ENCODE assay signal across 8 cellular contexts in the genomic region with DNA sequence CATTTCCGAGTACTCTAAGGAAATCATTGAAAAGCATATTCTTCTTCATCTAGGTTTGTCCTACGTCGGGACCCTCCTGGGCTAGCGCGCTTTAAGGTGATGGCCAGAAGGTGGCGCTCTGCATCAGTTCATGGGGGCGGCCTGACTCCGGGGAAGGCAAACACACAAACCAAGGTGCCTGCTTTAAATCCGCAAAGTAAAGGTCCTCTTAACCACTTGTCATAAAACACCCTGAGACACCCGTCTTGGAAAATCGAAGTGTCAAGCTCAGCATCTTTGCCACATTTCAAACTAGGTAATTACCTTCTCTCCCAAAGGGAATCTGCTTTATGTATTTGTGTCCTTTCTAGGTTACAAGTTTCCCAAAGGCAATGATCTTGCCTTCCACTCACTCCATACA. TPM values are rescaled to one million over a fixed set of nuclear protein-coding genes. Genes with fewer than 3 reads are reported as not detected.
DNase-seq lines count a peak whose midpoint lies in the region; ATAC-seq and TF ChIP-seq lines count a peak whose summit lies in the region.

No MANE protein-coding gene starts in this region.

- DNase-seq in ELR (ENCODE audit: low read depth), result peak; percentile 74
- DNase-seq in NCI-H2171 treated with DMSO at 0.1 percent for 48 hours (lab: John Stamatoyannopoulos, UW), result peak; percentile 80
- peak; percentile 11 to 57 (median 32) for DNase-seq in activated CD4-positive, CD25-positive, alpha-beta regulatory T cell (lab: John Stamatoyannopoulos, UW)
- peak; percentile 78 to 81 for DNase-seq in cardiac fibroblast (ENCODE audit: low read depth in 2 of 2)
- peak; percentile 45 to 75 for DNase-seq in left colon
- DNase-seq in stimulated activated CD4-positive, alpha-beta T cell treated with anti-CD3 and anti-CD28 coated beads, Interleukin-4, amount 100 ng/mL, for 1 hour, result peak; percentile 81

- peak; percentile 66 for ATAC-seq in HG02885 (IDR thresholded peaks at IDR 0.05; ENCODE audit: poor library complexity, unreplicated experiment)
- peak; percentile 71 for ATAC-seq in left colon
- no peak for ATAC-seq in HG03097 (IDR thresholded peaks at IDR 0.05; ENCODE audit: low FRiP score, unreplicated experiment)

- no peak overlapping the region for H3K4me3 ChIP-seq in cardiac fibroblast (replicated peaks in 1 of 2; ENCODE audit: low read depth in 2 of 2, low read length in 2 of 2)

- intact Hi-C loops in left colon (cut with DNase I, micrococcal nuclease), result loop anchor here (5.0 kb wide), 1 partner anchor 114 kb away; no protein-coding TSS in a partner anchor

- TF ChIP-seq CTCF in cardiac fibroblast (IDR thresholded peaks at IDR 0.05; ENCODE audit: low read depth, low read length), result peak; percentile 95

RNA-seq across cellular contexts. Expression of a gene that starts 34.0 kb away (rescaled TPM):
- total RNA-seq in left colon, result 1 to 10 TPM; 5.8 to 9.0 TPM
